19 cellular contexts compared by ENCODE assay signal in the genomic region with DNA sequence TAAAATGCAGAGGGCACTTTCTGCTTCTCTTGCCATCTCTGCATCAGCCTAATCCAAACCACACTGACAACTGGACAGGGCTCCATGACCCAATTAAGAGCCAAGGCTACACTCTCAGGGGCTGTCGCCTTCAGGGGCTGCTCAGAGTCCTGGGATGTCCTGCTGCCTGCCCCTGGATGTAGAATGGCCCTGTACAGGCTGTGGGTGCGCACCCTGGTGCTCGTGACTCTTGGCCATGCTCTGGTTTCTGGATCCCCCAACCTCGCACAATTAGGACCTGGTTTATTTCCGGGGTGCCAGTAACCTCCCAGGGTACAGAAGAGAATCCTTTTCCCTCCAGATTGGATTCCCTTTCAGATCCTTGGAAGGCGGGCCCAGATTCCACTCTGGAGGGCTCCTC. TPM values are rescaled to one million over a fixed set of nuclear protein-coding genes. Genes with fewer than 3 reads are reported as not detected.
DNase-seq lines count a peak whose midpoint lies in the region; ATAC-seq and TF ChIP-seq lines count a peak whose summit lies in the region.
"Had no signal": no experiment of that assay in that cellular context is flagged by ENCODE, and none has a peak within 500 bp of the region (broad histone marks: within the 10 kb centered on the region; RNA-seq: fewer than 3 reads in every experiment).

No MANE protein-coding gene starts in this region.

- ATAC-seq in HG02840 (IDR thresholded peaks at IDR 0.05; ENCODE audit: low FRiP score, unreplicated experiment), result no peak
- ATAC-seq: Panc1 had no signal

- no peak overlapping the region for H3K9ac ChIP-seq in mammary epithelial cell (ENCODE audit: insufficient read depth, low read length)

- intact Hi-C loops in MCF 10A (cut with micrococcal nuclease), result loop anchor here (5.0 kb wide), 2 partner anchors 122 to 217 kb away; no protein-coding TSS in a partner anchor
- intact Hi-C loops in mammary epithelial cell (cut with micrococcal nuclease), result no loop called here
- intact Hi-C loops in dorsolateral prefrontal cortex (cut with DNase I), result no loop called here

- H3K27ac Mint-ChIP-seq in MCF 10A (ENCODE audit: low read depth, unreplicated experiment) (peak overlapping the region; percentile 52), osteocyte (ENCODE audit: unreplicated experiment) (no peak overlapping the region)

- dilution Hi-C loops in mammary epithelial cell (cut with HindIII; ENCODE audit: low sequenced_read_pairs), result no loop called here

- DNase-seq in MCF 10A (ENCODE audit: unreplicated experiment) (no peak), mammary epithelial cell (no peak), dorsolateral prefrontal cortex (peak in 3 of 10 donors; percentile 6 to 27 (median 24)), osteocyte (ENCODE audit: extremely low spot score, unreplicated experiment) (peak; percentile 60), NCI-H128 (lab: John Stamatoyannopoulos, UW; ENCODE audit: unreplicated experiment) (no peak), dermis blood vessel endothelial cell (no peak), H4 (ENCODE audit: low spot score) (no peak)
- DNase-seq: 8988T; Caco-2; CD4-positive, CD25-positive, alpha-beta regulatory T cell; HCEC 1CT; NCI-H1105 treated with DMSO at 0.1 percent for 48 hours; NCI-H1694 treated with DMSO at 0.1 percent for 48 hours; Right ventricle myocardium superior had no signal

- H3K4me3 ChIP-seq in mammary epithelial cell (replicated peaks in 1 of 3; ENCODE audit: insufficient read depth in 1 of 3, low read depth in 2 of 3, low read length in 3 of 3), result no peak overlapping the region
- H3K4me3 ChIP-seq in dorsolateral prefrontal cortex, result no peak overlapping the region

- in situ Hi-C loops in mammary epithelial cell (cut with MboI; ENCODE audit: low sequenced_read_pairs in 2 of 2), result no loop called here

- H3K27ac ChIP-seq in mammary epithelial cell (ENCODE audit: insufficient read depth, low read depth, low read length), result no peak overlapping the region
- H3K27ac ChIP-seq in dorsolateral prefrontal cortex, result peak overlapping the region in 35 of 59 donors; percentile 0 to 72 (median 45)

- H3K4me1 Mint-ChIP-seq in MCF 10A (ENCODE audit: insufficient read depth, unreplicated experiment), result peaks cover 29% of the 10 kb centered on the region
- no peaks in the 10 kb centered on the region for H3K4me1 Mint-ChIP-seq in osteocyte (ENCODE audit: unreplicated experiment)

- H3K27me3 ChIP-seq in mammary epithelial cell (ENCODE audit: insufficient read depth, low read length), result no peaks in the 10 kb centered on the region
- H3K27me3 ChIP-seq in dorsolateral prefrontal cortex, result no peaks in the 10 kb centered on the region

- H4K20me1 ChIP-seq in mammary epithelial cell (ENCODE audit: insufficient read depth, low read length), result no peaks in the 10 kb centered on the region

- no peaks in the 10 kb centered on the region for H3K79me2 ChIP-seq in mammary epithelial cell (ENCODE audit: insufficient read depth, low read length)

- H3K9me3 Mint-ChIP-seq in MCF 10A (ENCODE audit: unreplicated experiment), result no peaks in the 10 kb centered on the region
- no peaks in the 10 kb centered on the region for H3K9me3 Mint-ChIP-seq in osteocyte (ENCODE audit: unreplicated experiment)
- H3K9me3 Mint-ChIP-seq: CD4-positive, CD25-positive, alpha-beta regulatory T cell had no signal

- no peaks in the 10 kb centered on the region for H3K9me3 ChIP-seq in mammary epithelial cell (replicated peaks; ENCODE audit: insufficient read depth, low read length)
- H3K9me3 ChIP-seq: Caco-2 had no signal

- H3K27me3 Mint-ChIP-seq in MCF 10A (ENCODE audit: insufficient read depth, unreplicated experiment), result no peaks in the 10 kb centered on the region
- no peaks in the 10 kb centered on the region for H3K27me3 Mint-ChIP-seq in osteocyte (ENCODE audit: unreplicated experiment)
- H3K27me3 Mint-ChIP-seq: CD4-positive, CD25-positive, alpha-beta regulatory T cell had no signal

- peaks cover 13% of the 10 kb centered on the region for H3K4me1 ChIP-seq in mammary epithelial cell (ENCODE audit: insufficient read depth, low read length)
- H3K4me1 ChIP-seq: Caco-2 had no signal

- TF ChIP-seq CTCF in MCF 10A (IDR thresholded peaks at IDR 0.05; ENCODE audit: unreplicated experiment) (no peak), mammary epithelial cell (conservative IDR thresholded peaks at IDR 0.05 in 1 of 2, IDR thresholded peaks at IDR 0.05 in 1 of 2; ENCODE audit: extremely low read depth in 1 of 2, insufficient read depth in 1 of 2, low read depth in 1 of 2, low read length in 2 of 2) (no peak), dorsolateral prefrontal cortex (IDR thresholded peaks at IDR 0.05 in 54 of 56, conservative IDR thresholded peaks at IDR 0.05 in 2 of 56; ENCODE audit: low read depth in 1 of 56, partially characterized antibody in 56 of 56) (no peak), osteocyte (IDR thresholded peaks at IDR 0.05) (no peak)

- H3K4me3 Mint-ChIP-seq in MCF 10A (ENCODE audit: unreplicated experiment) (peak overlapping the region; percentile 23), osteocyte (ENCODE audit: unreplicated experiment) (no peak overlapping the region)
- H3K4me3 Mint-ChIP-seq: CD4-positive, CD25-positive, alpha-beta regulatory T cell had no signal

- H2AFZ ChIP-seq in mammary epithelial cell (ENCODE audit: low read depth, low read length), result no peak overlapping the region

- no peak overlapping the region for H3K4me2 ChIP-seq in mammary epithelial cell (ENCODE audit: insufficient read depth, low read depth, low read length)

- WGBS in mammary epithelial cell (ENCODE audit: low coverage, missing lambda C conversion rate), result 87% methylated on average over 6 of the region's 6 CpGs

- POLR2A ChIA-PET in MCF 10A (lab: Yijun Ruan, JAX), result interaction anchor here (0.5 to 6.8 kb wide), 11 partner anchors 10 to 258 kb away, joined by 3 to 69 read pairs (median 7); partner anchors contain the start of genes EIF3D, FOXRED2 and IFT27

- CTCF ChIA-PET in MCF 10A (lab: Yijun Ruan, JAX), result interaction anchor here (0.6 to 13.8 kb wide), 4 partner anchors 8 to 79 kb away, joined by 3 to 158 read pairs (median 22); no protein-coding TSS in a partner anchor
- CTCF ChIA-PET in mammary epithelial cell (lab: Charles Lee; ENCODE audit: low non-redundant PET), result no interaction called here

- BruUV-seq in MCF 10A (replicated peaks; lab: Mats Ljungman, UMichigan), result no TSS peak
- BruUV-seq in mammary epithelial cell (replicated peaks; lab: Mats Ljungman, UMichigan), result no TSS peak

- H3K36me3 Mint-ChIP-seq in MCF 10A (ENCODE audit: insufficient read depth, unreplicated experiment) (no peaks in the 10 kb centered on the region), osteocyte (ENCODE audit: unreplicated experiment) (peaks cover 3% of the 10 kb centered on the region)

- no peaks in the 10 kb centered on the region for H3K36me3 ChIP-seq in mammary epithelial cell (ENCODE audit: insufficient read depth, low read length)

RNA-seq across cellular contexts. Expression of gene IFT27, which starts 11.3 kb away (rescaled TPM):
- total RNA-seq in MCF 10A (2022), result 17.6 and 28.7 TPM in 2 replicates
- 10 to 100 TPM; 13.7 to 22.3 TPM for total RNA-seq in mammary epithelial cell
- polyA plus RNA-seq in mammary epithelial cell, result 8.6 TPM
- polyA minus RNA-seq in mammary epithelial cell, result not detected
- 10 to 100 TPM; 29.3 to 64.1 (median 43.9) TPM for total RNA-seq in dorsolateral prefrontal cortex
- total RNA-seq in osteocyte, result 30.5 and 36.9 TPM in 2 replicates
- total RNA-seq in dermis blood vessel endothelial cell, result 11.1 and 19.4 TPM in 2 replicates
- 12.9 and 17.7 TPM in 2 replicates for total RNA-seq in H4 (2014; rRNA removed; shearing (Covaris generic))

RNA-seq across cellular contexts. Expression of gene PVALB, which starts 52.2 kb away (rescaled TPM):
- total RNA-seq in MCF 10A (2022) (not detected in 2 replicates), mammary epithelial cell (not detected), dorsolateral prefrontal cortex (100 to 1,000 TPM in 5 of 120 experiments, 10 to 100 TPM in 111, 1 to 10 TPM in 4; 4.4 to 160 (median 40.4) TPM), osteocyte (0.94 TPM in 1 of 2 replicates, not detected in the other), dermis blood vessel endothelial cell (not detected in 2 replicates)
- polyA plus RNA-seq in mammary epithelial cell, result not detected
- polyA minus RNA-seq in mammary epithelial cell, result not detected
- not detected in 2 replicates for total RNA-seq in H4 (2014; rRNA removed; shearing (Covaris generic))
- total RNA-seq: Caco-2; CD4-positive, CD25-positive, alpha-beta regulatory T cell; LHCN-M2; NCI-H460; Right ventricle myocardium superior had no signal
- polyA plus RNA-seq: AG04450; CD4-positive, CD25-positive, alpha-beta regulatory T cell had no signal
